Comparison of ENCODE assay signal across 2 cellular contexts in the genomic region with DNA sequence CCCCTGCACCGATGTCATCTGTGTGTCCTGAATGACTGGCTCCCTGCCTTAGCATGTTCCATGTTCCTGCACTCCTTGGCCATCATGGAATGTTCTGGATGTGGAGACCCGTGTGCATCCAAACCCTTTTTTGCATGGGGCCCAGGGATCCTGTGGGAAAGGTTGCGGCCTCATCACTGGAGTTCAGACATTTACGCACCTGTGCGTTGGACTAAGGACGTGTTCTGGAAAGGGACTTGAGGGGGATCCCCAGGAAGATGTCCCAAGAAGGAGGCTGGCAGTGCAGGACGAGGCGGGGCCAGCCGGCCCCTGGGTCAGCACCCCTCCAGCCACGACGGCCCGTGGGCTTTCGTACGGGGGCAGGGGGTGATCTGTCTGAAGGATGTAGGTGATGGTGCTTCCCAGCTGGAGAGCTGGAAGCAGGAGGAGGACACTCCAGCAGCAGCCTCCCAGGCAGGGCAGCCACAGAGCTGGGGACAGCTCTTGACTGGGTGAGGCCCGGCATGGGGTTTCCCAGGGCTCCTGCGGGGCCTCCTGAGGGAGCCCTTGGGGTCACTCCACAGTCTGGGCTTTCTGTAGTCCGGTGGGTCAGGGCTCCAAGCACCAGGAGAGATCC.
TF ChIP-seq lines count a peak whose summit lies in the region.

No MANE protein-coding gene starts in this region.

TF ChIP-seq in K562, 482 proteins besides CTCF, POLR2A, EP300 and RAD21 (continued from another document):
- TF ChIP-seq GABPA (tag; conservative IDR thresholded peaks at IDR 0.05; ENCODE audit: low read depth) (no peak), PCBP1 (IDR thresholded peaks at IDR 0.05; ENCODE audit: low read depth, low read length, poor library complexity, severe bottlenecking) (no peak), JUND (IDR thresholded peaks at IDR 0.05; ENCODE audit: borderline replicate concordance, low read depth, low read length) (no peak), JUND (tag; IDR thresholded peaks at IDR 0.05; ENCODE audit: borderline replicate concordance, low read depth, low read length) (no peak), POLR3A (IDR thresholded peaks at IDR 0.05; ENCODE audit: borderline replicate concordance, extremely low read depth, insufficient read depth, insufficient read length) (no peak), TBP (optimal IDR thresholded peaks at IDR 0.05; ENCODE audit: low read depth, low read length) (no peak)
- TF ChIP-seq, protein P1, sequence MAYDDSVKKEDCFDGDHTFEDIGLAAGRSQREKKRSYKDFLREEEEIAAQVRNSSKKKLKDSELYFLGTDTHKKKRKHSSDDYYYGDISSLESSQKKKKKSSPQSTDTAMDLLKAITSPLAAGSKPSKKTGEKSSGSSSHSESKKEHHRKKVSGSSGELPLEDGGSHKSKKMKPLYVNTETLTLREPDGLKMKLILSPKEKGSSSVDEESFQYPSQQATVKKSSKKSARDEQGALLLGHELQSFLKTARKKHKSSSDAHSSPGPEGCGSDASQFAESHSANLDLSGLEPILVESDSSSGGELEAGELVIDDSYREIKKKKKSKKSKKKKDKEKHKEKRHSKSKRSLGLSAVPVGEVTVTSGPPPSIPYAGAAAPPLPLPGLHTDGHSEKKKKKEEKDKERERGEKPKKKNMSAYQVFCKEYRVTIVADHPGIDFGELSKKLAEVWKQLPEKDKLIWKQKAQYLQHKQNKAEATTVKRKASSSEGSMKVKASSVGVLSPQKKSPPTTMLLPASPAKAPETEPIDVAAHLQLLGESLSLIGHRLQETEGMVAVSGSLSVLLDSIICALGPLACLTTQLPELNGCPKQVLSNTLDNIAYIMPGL (CRISPR knock-in tag; IDR thresholded peaks at IDR 0.05): no peak

TF ChIP-seq in HepG2, 621 proteins besides CTCF, POLR2A, EP300 and RAD21 (continued from another document):
- TF ChIP-seq, protein P2, sequence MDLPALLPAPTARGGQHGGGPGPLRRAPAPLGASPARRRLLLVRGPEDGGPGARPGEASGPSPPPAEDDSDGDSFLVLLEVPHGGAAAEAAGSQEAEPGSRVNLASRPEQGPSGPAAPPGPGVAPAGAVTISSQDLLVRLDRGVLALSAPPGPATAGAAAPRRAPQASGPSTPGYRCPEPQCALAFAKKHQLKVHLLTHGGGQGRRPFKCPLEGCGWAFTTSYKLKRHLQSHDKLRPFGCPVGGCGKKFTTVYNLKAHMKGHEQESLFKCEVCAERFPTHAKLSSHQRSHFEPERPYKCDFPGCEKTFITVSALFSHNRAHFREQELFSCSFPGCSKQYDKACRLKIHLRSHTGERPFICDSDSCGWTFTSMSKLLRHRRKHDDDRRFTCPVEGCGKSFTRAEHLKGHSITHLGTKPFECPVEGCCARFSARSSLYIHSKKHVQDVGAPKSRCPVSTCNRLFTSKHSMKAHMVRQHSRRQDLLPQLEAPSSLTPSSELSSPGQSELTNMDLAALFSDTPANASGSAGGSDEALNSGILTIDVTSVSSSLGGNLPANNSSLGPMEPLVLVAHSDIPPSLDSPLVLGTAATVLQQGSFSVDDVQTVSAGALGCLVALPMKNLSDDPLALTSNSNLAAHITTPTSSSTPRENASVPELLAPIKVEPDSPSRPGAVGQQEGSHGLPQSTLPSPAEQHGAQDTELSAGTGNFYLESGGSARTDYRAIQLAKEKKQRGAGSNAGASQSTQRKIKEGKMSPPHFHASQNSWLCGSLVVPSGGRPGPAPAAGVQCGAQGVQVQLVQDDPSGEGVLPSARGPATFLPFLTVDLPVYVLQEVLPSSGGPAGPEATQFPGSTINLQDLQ (CRISPR knock-in tag; IDR thresholded peaks at IDR 0.05): peak; percentile 92
